Comparison of ENCODE assay signal across 16 cellular contexts in the genomic region with DNA sequence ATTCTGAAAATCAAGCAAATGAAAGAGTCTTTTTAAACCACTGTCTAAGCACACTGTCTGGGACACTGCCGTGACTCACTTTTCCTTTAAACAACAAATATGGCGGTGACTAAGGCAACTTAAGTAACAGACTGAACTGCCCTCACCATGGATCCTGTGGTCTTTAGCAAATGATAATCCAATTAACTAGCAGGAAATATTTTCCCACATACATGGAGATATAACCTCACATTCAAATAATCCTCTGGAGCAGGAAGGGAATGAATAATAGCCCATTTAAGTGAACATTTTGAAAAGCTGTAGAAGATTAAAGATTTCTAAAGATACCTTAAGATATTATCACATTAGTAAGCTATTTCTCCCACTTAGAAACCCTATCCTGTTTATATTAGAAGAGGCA. TPM values are rescaled to one million over a fixed set of nuclear protein-coding genes. Genes with fewer than 3 reads are reported as not detected.
DNase-seq lines count a peak whose midpoint lies in the region; ATAC-seq, FAIRE-seq and TF ChIP-seq lines count a peak whose summit lies in the region.
"Had no signal": no experiment of that assay in that cellular context is flagged by ENCODE, and none has a peak within 500 bp of the region (broad histone marks: within the 10 kb centered on the region; RNA-seq: fewer than 3 reads in every experiment).

No MANE protein-coding gene starts in this region.

- TF ChIP-seq POLR2A in suprapubic skin (IDR thresholded peaks at IDR 0.05) (no peak), upper lobe of left lung (IDR thresholded peaks at IDR 0.05) (no peak)

- no peak overlapping the region for H3K4me3 Mint-ChIP-seq in T-helper 2 cell treated with Interferon-gamma antibody and Interleukin-4, amounts not matched to agents 5 μg/mL and 100 μg/mL, for 36 hours
- H3K4me3 Mint-ChIP-seq: endodermal cell; nephron progenitor cell; stimulated activated naive B cell treated with anti-CD40 and anti-IgM and Interleukin-4, amounts not matched to agents 10 μg/mL and 1 μg/mL and 100 μg/mL, for 72 hours had no signal

- DNase-seq in A673 (ENCODE audit: low spot score) (peak; percentile 96), HK-2 (ENCODE audit: unreplicated experiment) (peak; percentile 39), astrocyte of the spinal cord (ENCODE audit: low read depth, low spot score) (peak; percentile 99), keratinocyte (ENCODE audit: low read depth, low spot score) (peak; percentile 9), suprapubic skin (ENCODE audit: low spot score in 2 of 2) (no peak), upper lobe of left lung (no peak)
- DNase-seq in T-helper 2 cell treated with Interferon-gamma antibody and Interleukin-4, amounts not matched to agents 5 μg/mL and 100 μg/mL, for 36 hours (ENCODE audit: low spot score): no peak
- DNase-seq: adrenal gland; BE2C; endodermal cell; islet precursor cell; NCI-H2029 treated with DMSO at 0.1 percent for 48 hours; nephron progenitor cell; stimulated activated naive B cell treated with anti-CD40 and anti-IgM and Interleukin-4, amounts not matched to agents 10 μg/mL and 1 μg/mL and 100 μg/mL, for 72 hours had no signal

- H3K9me3 ChIP-seq in A673 (ENCODE audit: low read depth, low read length, poor library complexity, severe bottlenecking): no peaks in the 10 kb centered on the region
- no peaks in the 10 kb centered on the region for H3K9me3 ChIP-seq in keratinocyte (ENCODE audit: control insufficient read depth, low read depth, low read length)
- H3K9me3 ChIP-seq in suprapubic skin: no peaks in the 10 kb centered on the region
- H3K9me3 ChIP-seq in upper lobe of left lung: no peaks in the 10 kb centered on the region
- H3K9me3 ChIP-seq: adrenal gland, BE2C had no signal

- CTCF ChIA-PET in A673 (lab: Charles Lee): interaction anchor here (0.7 to 0.8 kb wide), 2 partner anchors 190 to 193 kb away, joined by 3 to 9 read pairs; no protein-coding TSS in a partner anchor

- intact Hi-C loops in A673 (cut with micrococcal nuclease; ENCODE audit: unreplicated experiment): loop anchor here (5.0 kb wide), 2 partner anchors 35 to 40 kb away; a partner anchor contains a TSS

- H3K4me3 ChIP-seq in A673 (ENCODE audit: low read depth, low read length, poor library complexity, severe bottlenecking) (no peak overlapping the region), astrocyte of the spinal cord (ENCODE audit: low read depth, low read length) (no peak overlapping the region), keratinocyte (ENCODE audit: control insufficient read depth in 2 of 3, extremely low read depth in 1 of 3, insufficient read depth in 2 of 3, low read depth in 1 of 3, low read length in 3 of 3) (no peak overlapping the region), suprapubic skin (no peak overlapping the region), upper lobe of left lung (no peak overlapping the region)
- H3K4me3 ChIP-seq: adrenal gland had no signal

- H3K9me1 ChIP-seq in keratinocyte (ENCODE audit: control insufficient read depth, extremely low read depth, insufficient read depth, low read length): no peaks in the 10 kb centered on the region

- H4K20me1 ChIP-seq in keratinocyte (ENCODE audit: control insufficient read depth, extremely low read depth, insufficient read depth, low read length): no peaks in the 10 kb centered on the region

- H3K27ac ChIP-seq in A673 (ENCODE audit: low read depth, low read length, poor library complexity, severe bottlenecking) (no peak overlapping the region), keratinocyte (ENCODE audit: control insufficient read depth, insufficient read depth, low read length) (peak overlapping the region; percentile 90), suprapubic skin (no peak overlapping the region), upper lobe of left lung (no peak overlapping the region)
- H3K27ac ChIP-seq: adrenal gland had no signal

- no peak for FAIRE-seq in keratinocyte (lab: Jason Lieb, UNC)
- FAIRE-seq: H1 had no signal

- in situ Hi-C loops in astrocyte of the spinal cord (cut with HindIII; ENCODE audit: low sequenced_read_pairs): no loop called here

- no peak overlapping the region for H3K9ac ChIP-seq in keratinocyte (ENCODE audit: control insufficient read depth, extremely low read depth, insufficient read depth, low read length)

- peaks cover 25% of the 10 kb centered on the region for H3K4me1 Mint-ChIP-seq in T-helper 2 cell treated with Interferon-gamma antibody and Interleukin-4, amounts not matched to agents 5 μg/mL and 100 μg/mL, for 36 hours (ENCODE audit: low read depth)
- H3K4me1 Mint-ChIP-seq: endodermal cell had no signal

- H3K79me2 ChIP-seq in keratinocyte (ENCODE audit: control insufficient read depth, insufficient read depth, low read length): no peaks in the 10 kb centered on the region

- POLR2A ChIA-PET in A673 (lab: Charles Lee; ENCODE audit: low non-redundant PET): no interaction called here

- H3K27ac Mint-ChIP-seq in T-helper 2 cell treated with Interferon-gamma antibody and Interleukin-4, amounts not matched to agents 5 μg/mL and 100 μg/mL, for 36 hours: no peak overlapping the region
- H3K27ac Mint-ChIP-seq: endodermal cell; nephron progenitor cell; stimulated activated naive B cell treated with anti-CD40 and anti-IgM and Interleukin-4, amounts not matched to agents 10 μg/mL and 1 μg/mL and 100 μg/mL, for 72 hours had no signal

- peaks cover 22% of the 10 kb centered on the region for H3K4me1 ChIP-seq in A673 (ENCODE audit: insufficient read depth, low read length, poor library complexity, severe bottlenecking)
- peaks cover 49% of the 10 kb centered on the region for H3K4me1 ChIP-seq in keratinocyte (ENCODE audit: control insufficient read depth, extremely low read depth, insufficient read depth, low read length)
- H3K4me1 ChIP-seq in suprapubic skin: no peaks in the 10 kb centered on the region
- no peaks in the 10 kb centered on the region for H3K4me1 ChIP-seq in upper lobe of left lung
- H3K4me1 ChIP-seq: BE2C had no signal

- no peaks in the 10 kb centered on the region for H3K9me3 Mint-ChIP-seq in T-helper 2 cell treated with Interferon-gamma antibody and Interleukin-4, amounts not matched to agents 5 μg/mL and 100 μg/mL, for 36 hours
- H3K9me3 Mint-ChIP-seq: endodermal cell, nephron progenitor cell had no signal

- 90% methylated on average over 2 of the region's 2 CpGs for WGBS in suprapubic skin
- whole genome bisulfite sequencing in upper lobe of left lung, 2 donors: 95 to 100% methylated on average over 2 of the region's 2 CpGs

- H3K36me3 ChIP-seq in A673 (ENCODE audit: insufficient read depth, low read length, poor library complexity, severe bottlenecking) (no peaks in the 10 kb centered on the region), keratinocyte (ENCODE audit: control insufficient read depth in 2 of 2, extremely low read depth in 1 of 2, insufficient read depth in 2 of 2, low read length in 2 of 2) (no peaks in the 10 kb centered on the region), suprapubic skin (no peaks in the 10 kb centered on the region), upper lobe of left lung (no peaks in the 10 kb centered on the region)
- H3K36me3 ChIP-seq: adrenal gland, BE2C had no signal

- TF ChIP-seq CTCF in A673 (conservative IDR thresholded peaks at IDR 0.05; ENCODE audit: low read depth, low read length) (no peak), astrocyte of the spinal cord (IDR thresholded peaks at IDR 0.05; ENCODE audit: low read depth, low read length) (no peak), keratinocyte (optimal IDR thresholded peaks at IDR 0.05 in 1 of 3, IDR thresholded peaks at IDR 0.05 in 1 of 3, conservative IDR thresholded peaks at IDR 0.05 in 1 of 3; ENCODE audit: extremely low read depth in 1 of 3, insufficient read depth in 2 of 3, low read length in 3 of 3) (no peak), suprapubic skin (IDR thresholded peaks at IDR 0.05) (no peak), upper lobe of left lung (IDR thresholded peaks at IDR 0.05) (no peak)

- ATAC-seq in GM19463 (IDR thresholded peaks at IDR 0.05; ENCODE audit: unreplicated experiment) (no peak), upper lobe of left lung (ENCODE audit: low FRiP score in 2 of 2) (no peak)
- ATAC-seq: stimulated activated naive B cell treated with anti-CD40 and anti-IgM and Interleukin-4, amounts not matched to agents 10 μg/mL and 1 μg/mL and 100 μg/mL, for 72 hours had no signal

- H3K4me2 ChIP-seq in keratinocyte (ENCODE audit: control insufficient read depth, extremely low read depth, insufficient read depth, low read depth, low read length): no peak overlapping the region

- H3K27me3 Mint-ChIP-seq in T-helper 2 cell treated with Interferon-gamma antibody and Interleukin-4, amounts not matched to agents 5 μg/mL and 100 μg/mL, for 36 hours (ENCODE audit: low read depth): peaks cover 10% of the 10 kb centered on the region
- H3K27me3 Mint-ChIP-seq: stimulated activated naive B cell treated with anti-CD40 and anti-IgM and Interleukin-4, amounts not matched to agents 10 μg/mL and 1 μg/mL and 100 μg/mL, for 72 hours had no signal

- no TSS peak for BruUV-seq in A673 (replicated peaks; lab: Mats Ljungman, UMichigan)

- peaks cover 47% of the 10 kb centered on the region for H3K27me3 ChIP-seq in A673 (replicated peaks; ENCODE audit: insufficient read depth, low read depth, low read length, poor library complexity)
- H3K27me3 ChIP-seq in keratinocyte (ENCODE audit: control insufficient read depth, extremely low read depth, insufficient read depth, low read length): no peaks in the 10 kb centered on the region
- no peaks in the 10 kb centered on the region for H3K27me3 ChIP-seq in suprapubic skin
- no peaks in the 10 kb centered on the region for H3K27me3 ChIP-seq in upper lobe of left lung
- H3K27me3 ChIP-seq: adrenal gland, BE2C had no signal

- TF ChIP-seq EP300 in suprapubic skin (IDR thresholded peaks at IDR 0.05): no peak
- no peak for TF ChIP-seq EP300 in upper lobe of left lung (IDR thresholded peaks at IDR 0.05)

- no peaks in the 10 kb centered on the region for H3K36me3 Mint-ChIP-seq in T-helper 2 cell treated with Interferon-gamma antibody and Interleukin-4, amounts not matched to agents 5 μg/mL and 100 μg/mL, for 36 hours (ENCODE audit: low read depth)

- dilution Hi-C loops in keratinocyte (cut with MboI; ENCODE audit: extremely low pct_ligation_motif_present, low sequenced_read_pairs): no loop called here

- no peak overlapping the region for H2AFZ ChIP-seq in keratinocyte (ENCODE audit: control insufficient read depth, low read length)

RNA-seq across cellular contexts. Expression of a gene that starts 40.3 kb away (rescaled TPM):
- total RNA-seq in A673 (2021) (9.2 and 10.0 TPM in 2 replicates), suprapubic skin (1 to 10 TPM; 1.1 to 4.5 (median 3.1) TPM), upper lobe of left lung (1 to 10 TPM in 3 of 6 donors, under 1 TPM in 2, not detected in 1; 0.46 to 4.7 (median 3.4) TPM)
- polyA plus RNA-seq in keratinocyte: 0.05 to 0.28 TPM (median 0.20 TPM) in 3 replicates
- 0.57 TPM for polyA plus RNA-seq in keratinocyte (2011; ENCODE audit: low read depth)
- 0.05 TPM in 2 replicates for polyA plus RNA-seq in keratinocyte (2011; cell fraction: cytosol; rRNA removed)
- 0.22 and 0.56 TPM in 2 replicates for polyA plus RNA-seq in keratinocyte (2011; cell fraction: nucleus; rRNA removed)
- 0.09 and 0.62 TPM in 2 replicates for polyA plus RNA-seq in keratinocyte (2012; ENCODE audit: low replicate concordance)
- polyA minus RNA-seq in keratinocyte: 0.23 TPM in 1 of 3 replicates, not detected in the others
- polyA minus RNA-seq in keratinocyte (2011; cell fraction: cytosol; rRNA and poly(A)+ RNA removed): not detected
- 0.32 and 0.70 TPM in 2 replicates for polyA minus RNA-seq in keratinocyte (2011; cell fraction: nucleus; rRNA and poly(A)+ RNA removed)

Comparison
In these comparisons a context has a peak if more than half of its experiments do, and no peak if none do; other contexts are left out.
1. DNase-seq: peak in A673 (single experiment), HK-2 (single experiment), astrocyte of the spinal cord (single experiment) and keratinocyte (single experiment); none in suprapubic skin (0 of 2), T-helper 2 cell treated with Interferon-gamma antibody and Interleukin-4, amounts not matched to agents 5 μg/mL and 100 μg/mL, for 36 hours (single experiment) and upper lobe of left lung (0 of 2).